Comparison of ENCODE assay signal across 8 cellular contexts in the genomic region with DNA sequence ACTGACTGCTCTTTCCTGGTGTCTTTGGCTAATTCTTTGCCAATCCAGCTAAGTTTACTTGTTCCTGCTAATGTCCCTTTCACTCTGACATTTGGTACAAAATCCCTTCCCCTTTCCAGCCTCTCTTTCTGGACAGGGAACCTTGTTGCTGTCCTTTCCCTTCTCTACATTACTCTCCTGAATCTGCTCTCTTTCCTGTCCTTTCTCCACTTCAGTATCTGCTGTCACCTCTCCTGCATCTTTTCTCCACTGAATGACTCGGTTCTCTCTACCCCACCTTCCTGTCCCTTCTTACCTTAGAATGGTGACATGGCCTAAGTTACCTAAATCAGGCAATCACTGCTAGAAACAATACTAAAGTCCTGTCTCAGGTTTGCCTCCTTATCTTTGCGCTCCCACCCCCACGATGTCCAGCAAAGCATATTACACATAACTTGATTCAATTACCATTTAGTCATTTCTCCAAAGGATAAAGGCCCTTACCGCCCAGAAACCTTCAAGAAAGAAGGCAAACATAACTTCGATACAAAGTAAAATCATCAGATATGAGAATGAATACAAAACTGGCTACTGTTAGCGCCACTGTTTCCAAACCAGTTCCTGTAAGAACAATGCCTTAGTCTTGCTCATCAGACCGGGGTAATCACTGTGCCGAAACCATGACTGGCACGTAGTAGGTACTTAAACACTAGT. TPM values are rescaled to one million over a fixed set of nuclear protein-coding genes. Genes with fewer than 3 reads are reported as not detected.
DNase-seq lines count a peak whose midpoint lies in the region; ATAC-seq and TF ChIP-seq lines count a peak whose summit lies in the region.

No MANE protein-coding gene starts in this region.

- DNase-seq in heart right ventricle = no peak
- DNase-seq in Right ventricle myocardium inferior (ENCODE audit: missing footprints) = no peak
- DNase-seq in astrocyte of the cerebellum (ENCODE audit: low read depth) = no peak
- DNase-seq in lung (ENCODE audit: low spot score) = no peak
- DNase-seq in uterus = no peak
- no peak for DNase-seq in NCI-H1417 treated with DMSO at 0.1 percent for 48 hours (lab: John Stamatoyannopoulos, UW)
- no peak for DNase-seq in cortex of kidney (lab: John Stamatoyannopoulos, UW)

- intact Hi-C loops in heart right ventricle (cut with DNase I) (loop anchor here in 2 of 10 donors (5.0 to 10.0 kb wide), 2 partner anchors 142 to 144 kb away; partner anchors contain the start of gene RAB28 (in 2 of the 2)), Right ventricle myocardium inferior (cut with DNase I) (no loop called here), uterus (cut with DNase I; ENCODE audit: low total_unique reads) (no loop called here)

- TF ChIP-seq POLR2A in uterus (IDR thresholded peaks at IDR 0.05) = no peak

- TF ChIP-seq CTCF in heart right ventricle (IDR thresholded peaks at IDR 0.05) (no peak), astrocyte of the cerebellum (IDR thresholded peaks at IDR 0.05; ENCODE audit: low read depth, low read length, missing control alignments) (no peak), lung (IDR thresholded peaks at IDR 0.05; ENCODE audit: control extremely low read depth, extremely low read depth) (no peak), uterus (IDR thresholded peaks at IDR 0.05) (no peak)

- 1 to 3% methylated on average over 9 of the region's 9 CpGs for WGBS in heart right ventricle, 2 donors
- 3% methylated on average over 9 of the region's 9 CpGs for WGBS in lung, 2 donors

- H3K36me3 ChIP-seq in heart right ventricle = no peaks in the 10 kb centered on the region
- no peaks in the 10 kb centered on the region for H3K36me3 ChIP-seq in lung (ENCODE audit: control insufficient read depth in 2 of 2, insufficient read depth in 2 of 2, low read length in 2 of 2)
- no peaks in the 10 kb centered on the region for H3K36me3 ChIP-seq in uterus

- peak overlapping the region; percentile 52 to 97 (median 78) for H3K4me3 ChIP-seq in heart right ventricle
- peak overlapping the region; percentile 66 for H3K4me3 ChIP-seq in astrocyte of the cerebellum (ENCODE audit: low read depth, low read length)
- peak overlapping the region; percentile 93 for H3K4me3 ChIP-seq in lung
- peak overlapping the region; percentile 67 to 72 for H3K4me3 ChIP-seq in uterus

- H3K27ac ChIP-seq in heart right ventricle (peak overlapping the region in 7 of 10 donors; percentile 90 to 99 (median 96)), lung (ENCODE audit: low read depth in 1 of 2, low read length in 1 of 2) (peak overlapping the region in 1 of 2 donors; percentile 48), uterus (peak overlapping the region; percentile 45 to 86)

- H3K27me3 ChIP-seq in heart right ventricle = no peaks in the 10 kb centered on the region
- no peaks in the 10 kb centered on the region for H3K27me3 ChIP-seq in lung (ENCODE audit: control insufficient read depth, insufficient read depth)
- H3K27me3 ChIP-seq in uterus = no peaks in the 10 kb centered on the region

- H3K9me3 ChIP-seq in heart right ventricle (no peaks in the 10 kb centered on the region), lung (ENCODE audit: control insufficient read depth in 2 of 2, insufficient read depth in 1 of 2, low read length in 1 of 2) (no peaks in the 10 kb centered on the region), uterus (no peaks in the 10 kb centered on the region)

- in situ Hi-C loops in astrocyte of the cerebellum (cut with HindIII; ENCODE audit: low sequenced_read_pairs) = no loop called here

- H3K4me1 ChIP-seq in heart right ventricle = peaks cover 0 to 55% (median 36%) of the 10 kb centered on the region in 9 donors
- peaks cover 3 to 13% of the 10 kb centered on the region in 2 donors for H3K4me1 ChIP-seq in lung (ENCODE audit: control insufficient read depth in 2 of 2, insufficient read depth in 2 of 2, low read length in 2 of 2)
- H3K4me1 ChIP-seq in uterus = no peaks in the 10 kb centered on the region

- no peak for ATAC-seq in heart right ventricle
- ATAC-seq in Right ventricle myocardium inferior = no peak
- no peak for ATAC-seq in lung (ENCODE audit: insufficient read depth, low FRiP score)
- ATAC-seq in HG03045 (IDR thresholded peaks at IDR 0.05; ENCODE audit: unreplicated experiment) = no peak

RNA-seq across cellular contexts. Expression of gene BOD1L1, which starts 0.9 kb away (rescaled TPM):
- 10 to 100 TPM; 16.7 to 28.1 (median 23.6) TPM for total RNA-seq in heart right ventricle
- polyA plus RNA-seq in heart right ventricle = 10 to 100 TPM in 1 of 2 donors, 1 to 10 TPM in 1; 7.9 to 15.4 TPM
- total RNA-seq in Right ventricle myocardium inferior = 17.8 TPM
- 10 to 100 TPM; 30.1 to 83.9 TPM for total RNA-seq in lung
- 10 to 100 TPM in 1 of 2 donors, 1 to 10 TPM in 1; 8.5 to 17.8 TPM for polyA plus RNA-seq in lung
- 10 to 100 TPM; 17.9 to 64.8 (median 50.5) TPM for total RNA-seq in uterus
